ENCODE assay signal across 11 cellular contexts in the genomic region with DNA sequence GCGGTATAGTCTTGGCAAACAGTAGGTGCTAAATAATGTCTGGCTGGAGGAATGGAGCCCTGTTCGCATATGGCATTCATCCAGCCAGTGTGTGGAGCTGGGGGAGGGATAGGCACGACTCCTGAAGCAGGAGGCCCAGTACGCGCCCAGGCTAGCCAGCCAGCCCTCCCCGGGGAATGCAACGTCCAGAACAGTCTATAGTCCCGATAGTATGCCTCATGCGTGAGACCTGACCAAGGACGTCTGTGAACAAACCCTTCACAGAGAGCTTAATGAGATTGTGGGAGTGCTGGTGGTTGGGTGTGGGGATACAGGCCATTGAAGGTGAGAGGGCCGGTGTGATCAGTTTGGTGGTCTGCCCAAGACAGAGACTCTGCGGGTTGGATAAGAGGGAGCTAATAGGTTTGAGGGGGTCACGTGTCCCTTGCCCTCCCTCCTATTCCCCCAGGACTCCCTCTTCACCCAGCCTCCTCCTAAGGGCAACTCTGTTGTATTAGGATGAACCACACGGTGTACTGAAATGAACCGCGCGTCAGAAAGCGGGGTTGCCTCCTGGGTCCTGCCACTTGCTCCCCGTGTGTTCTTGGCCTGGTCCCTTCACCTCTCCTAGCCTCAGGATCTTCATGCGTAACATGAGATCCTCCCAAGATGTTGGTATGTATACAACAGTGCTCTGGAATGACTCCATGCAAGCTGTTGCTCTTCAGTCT. TPM values are rescaled to one million over a fixed set of nuclear protein-coding genes. Genes with fewer than 3 reads are reported as not detected.
DNase-seq lines count a peak whose midpoint lies in the region; ATAC-seq and TF ChIP-seq lines count a peak whose summit lies in the region.
"Had no signal": no experiment of that assay in that cellular context is flagged by ENCODE, and none has a peak within 500 bp of the region (broad histone marks: within the 10 kb centered on the region; RNA-seq: fewer than 3 reads in every experiment).

No MANE protein-coding gene starts in this region.

- DNase-seq in stimulated activated naive CD8-positive, alpha-beta T cell treated with anti-CD3 and anti-CD28 coated beads, Interleukin-15, amount 100 ng/mL, for 72 hours, result no peak
- no peak for DNase-seq in stimulated activated naive CD8-positive, alpha-beta T cell treated with anti-CD3 and anti-CD28 coated beads, Interleukin-15, Interleukin-2, amounts not matched to agents 100 U/mL and 50 U/mL, for 24 hours
- no peak for DNase-seq in activated naive CD8-positive, alpha-beta T cell treated with anti-CD3 and anti-CD28 coated beads, Interleukin-2, amount 10 ng/mL, durations not matched to agents 7 days and 5 days
- no peak for DNase-seq in naive thymus-derived CD8-positive, alpha-beta T cell
- DNase-seq in upper lobe of right lung (peak; percentile 53), caudate nucleus (lab: John Stamatoyannopoulos, UW) (no peak), T-helper 1 cell (no peak), mucosa of descending colon (no peak)

- H3K36me3 Mint-ChIP-seq in activated naive CD8-positive, alpha-beta T cell treated with anti-CD3 and anti-CD28 coated beads, Interleukin-2, amount 10 ng/mL, durations not matched to agents 7 days and 5 days, result no peaks in the 10 kb centered on the region
- no peaks in the 10 kb centered on the region for H3K36me3 Mint-ChIP-seq in naive thymus-derived CD8-positive, alpha-beta T cell

- TF ChIP-seq CTCF in upper lobe of right lung (IDR thresholded peaks at IDR 0.05) (no peak), mucosa of descending colon (IDR thresholded peaks at IDR 0.05) (no peak)

- intact Hi-C loops in upper lobe of right lung (cut with DNase I) (loop anchor here (5.0 kb wide), 1 partner anchor 177 kb away; no protein-coding TSS in a partner anchor), mucosa of descending colon (cut with DNase I, micrococcal nuclease) (loop anchor here (5.0 to 10.0 kb wide), 3 partner anchors 174 to 294 kb away; no protein-coding TSS in a partner anchor)

- POLR2A ChIA-PET in activated naive CD8-positive, alpha-beta T cell treated with anti-CD3 and anti-CD28 coated beads, Interleukin-2, amount 10 ng/mL, durations not matched to agents 7 days and 5 days (lab: Charles Lee), result no interaction called here
- POLR2A ChIA-PET in naive thymus-derived CD8-positive, alpha-beta T cell (lab: Charles Lee), result no interaction called here

- no peak overlapping the region for H3K27ac ChIP-seq in upper lobe of right lung
- H3K27ac ChIP-seq in caudate nucleus (ENCODE audit: low read depth, low read length), result no peak overlapping the region
- H3K27ac ChIP-seq: parathyroid adenoma had no signal

- no peak overlapping the region for H3K27ac Mint-ChIP-seq in stimulated activated naive CD8-positive, alpha-beta T cell treated with anti-CD3 and anti-CD28 coated beads, Interleukin-15, amount 100 ng/mL, for 72 hours
- H3K27ac Mint-ChIP-seq in activated naive CD8-positive, alpha-beta T cell treated with anti-CD3 and anti-CD28 coated beads, Interleukin-2, amount 10 ng/mL, durations not matched to agents 7 days and 5 days, result no peak overlapping the region
- peak overlapping the region in 1 of 10 donors; percentile 15 for H3K27ac Mint-ChIP-seq in naive thymus-derived CD8-positive, alpha-beta T cell
- H3K27ac Mint-ChIP-seq: dendritic cell treated with granulocyte-macrophage colony-stimulating factor and Interleukin-4, amounts not matched to agents 40 ng/mL and 50 ng/mL, for 4 days had no signal

- peaks cover 87% of the 10 kb centered on the region for H3K27me3 Mint-ChIP-seq in stimulated activated naive CD8-positive, alpha-beta T cell treated with anti-CD3 and anti-CD28 coated beads, Interleukin-15, amount 100 ng/mL, for 72 hours
- peaks cover 40% of the 10 kb centered on the region for H3K27me3 Mint-ChIP-seq in activated naive CD8-positive, alpha-beta T cell treated with anti-CD3 and anti-CD28 coated beads, Interleukin-2, amount 10 ng/mL, durations not matched to agents 7 days and 5 days
- peaks cover 53 to 90% (median 66%) of the 10 kb centered on the region in 5 donors for H3K27me3 Mint-ChIP-seq in naive thymus-derived CD8-positive, alpha-beta T cell

- no peaks in the 10 kb centered on the region for H3K9me3 Mint-ChIP-seq in stimulated activated naive CD8-positive, alpha-beta T cell treated with anti-CD3 and anti-CD28 coated beads, Interleukin-15, amount 100 ng/mL, for 72 hours
- H3K9me3 Mint-ChIP-seq in activated naive CD8-positive, alpha-beta T cell treated with anti-CD3 and anti-CD28 coated beads, Interleukin-2, amount 10 ng/mL, durations not matched to agents 7 days and 5 days, result no peaks in the 10 kb centered on the region
- H3K9me3 Mint-ChIP-seq in naive thymus-derived CD8-positive, alpha-beta T cell, result peaks cover 0 to 2% (median 0%) of the 10 kb centered on the region in 9 donors
- H3K9me3 Mint-ChIP-seq: dendritic cell treated with granulocyte-macrophage colony-stimulating factor and Interleukin-4, amounts not matched to agents 40 ng/mL and 50 ng/mL, for 4 days had no signal

- H3K9me3 ChIP-seq in upper lobe of right lung, result no peaks in the 10 kb centered on the region
- no peaks in the 10 kb centered on the region for H3K9me3 ChIP-seq in mucosa of descending colon

- H3K36me3 ChIP-seq in upper lobe of right lung (no peaks in the 10 kb centered on the region), mucosa of descending colon (ENCODE audit: low read depth) (no peaks in the 10 kb centered on the region)

- no peaks in the 10 kb centered on the region for H3K4me1 ChIP-seq in upper lobe of right lung
- no peaks in the 10 kb centered on the region for H3K4me1 ChIP-seq in mucosa of descending colon (ENCODE audit: low read depth)
- H3K4me1 ChIP-seq: parathyroid adenoma had no signal

- H3K4me1 Mint-ChIP-seq in stimulated activated naive CD8-positive, alpha-beta T cell treated with anti-CD3 and anti-CD28 coated beads, Interleukin-15, amount 100 ng/mL, for 72 hours, result peaks cover 5% of the 10 kb centered on the region
- peaks cover 3% of the 10 kb centered on the region for H3K4me1 Mint-ChIP-seq in activated naive CD8-positive, alpha-beta T cell treated with anti-CD3 and anti-CD28 coated beads, Interleukin-2, amount 10 ng/mL, durations not matched to agents 7 days and 5 days
- peaks cover 0 to 5% (median 3%) of the 10 kb centered on the region in 4 donors for H3K4me1 Mint-ChIP-seq in naive thymus-derived CD8-positive, alpha-beta T cell

- H3K4me3 ChIP-seq in upper lobe of right lung (no peak overlapping the region), mucosa of descending colon (no peak overlapping the region)

- no peak overlapping the region for H3K4me3 Mint-ChIP-seq in stimulated activated naive CD8-positive, alpha-beta T cell treated with anti-CD3 and anti-CD28 coated beads, Interleukin-15, amount 100 ng/mL, for 72 hours
- H3K4me3 Mint-ChIP-seq in activated naive CD8-positive, alpha-beta T cell treated with anti-CD3 and anti-CD28 coated beads, Interleukin-2, amount 10 ng/mL, durations not matched to agents 7 days and 5 days, result peak overlapping the region; percentile 17
- H3K4me3 Mint-ChIP-seq in naive thymus-derived CD8-positive, alpha-beta T cell, result peak overlapping the region in 7 of 10 donors; percentile 29 to 72 (median 62)
- H3K4me3 Mint-ChIP-seq: dendritic cell treated with granulocyte-macrophage colony-stimulating factor and Interleukin-4, amounts not matched to agents 40 ng/mL and 50 ng/mL, for 4 days had no signal

- ATAC-seq in stimulated activated naive CD8-positive, alpha-beta T cell treated with anti-CD3 and anti-CD28 coated beads, Interleukin-15, amount 100 ng/mL, for 72 hours, result peak; percentile 1
- no peak for ATAC-seq in stimulated activated naive CD8-positive, alpha-beta T cell treated with anti-CD3 and anti-CD28 coated beads, Interleukin-15, Interleukin-2, amounts not matched to agents 100 U/mL and 50 U/mL, for 24 hours
- ATAC-seq in activated naive CD8-positive, alpha-beta T cell treated with anti-CD3 and anti-CD28 coated beads, Interleukin-2, amount 10 ng/mL, durations not matched to agents 7 days and 5 days (ENCODE audit: low read depth), result peak; percentile 11
- ATAC-seq in naive thymus-derived CD8-positive, alpha-beta T cell, result no peak
- no peak for ATAC-seq in upper lobe of right lung
- ATAC-seq in mucosa of descending colon, result no peak

- peaks cover 58% of the 10 kb centered on the region for H3K27me3 ChIP-seq in upper lobe of right lung

RNA-seq across cellular contexts. Expression of a gene that starts 1.0 kb away (rescaled TPM):
- not detected for total RNA-seq in activated naive CD8-positive, alpha-beta T cell treated with anti-CD3 and anti-CD28 coated beads, Interleukin-2, amount 10 ng/mL, durations not matched to agents 7 days and 5 days
- total RNA-seq in naive thymus-derived CD8-positive, alpha-beta T cell, result not detected
- not detected for polyA plus RNA-seq in naive thymus-derived CD8-positive, alpha-beta T cell
- total RNA-seq in upper lobe of right lung, result 4.3 TPM
- under 1 TPM in 2 of 3 donors, not detected in 1; 0.36 to 0.51 TPM for total RNA-seq in mucosa of descending colon
- total RNA-seq: SK-MEL-5 had no signal

Comparison
In these comparisons a context has a peak if more than half of its experiments do, and no peak if none do; other contexts are left out.
1. ATAC-seq: peak in stimulated activated naive CD8-positive, alpha-beta T cell treated with anti-CD3 and anti-CD28 coated beads, Interleukin-15, amount 100 ng/mL, for 72 hours (single experiment) and activated naive CD8-positive, alpha-beta T cell treated with anti-CD3 and anti-CD28 coated beads, Interleukin-2, amount 10 ng/mL, durations not matched to agents 7 days and 5 days (single experiment); none in stimulated activated naive CD8-positive, alpha-beta T cell treated with anti-CD3 and anti-CD28 coated beads, Interleukin-15, Interleukin-2, amounts not matched to agents 100 U/mL and 50 U/mL, for 24 hours (single experiment), naive thymus-derived CD8-positive, alpha-beta T cell (0 of 2), upper lobe of right lung (single experiment) and mucosa of descending colon (single experiment).
2. H3K4me3 Mint-ChIP-seq: peak in activated naive CD8-positive, alpha-beta T cell treated with anti-CD3 and anti-CD28 coated beads, Interleukin-2, amount 10 ng/mL, durations not matched to agents 7 days and 5 days (single experiment) and naive thymus-derived CD8-positive, alpha-beta T cell (7 of 10); none in stimulated activated naive CD8-positive, alpha-beta T cell treated with anti-CD3 and anti-CD28 coated beads, Interleukin-15, amount 100 ng/mL, for 72 hours (0 of 2).